In the genomic region with DNA sequence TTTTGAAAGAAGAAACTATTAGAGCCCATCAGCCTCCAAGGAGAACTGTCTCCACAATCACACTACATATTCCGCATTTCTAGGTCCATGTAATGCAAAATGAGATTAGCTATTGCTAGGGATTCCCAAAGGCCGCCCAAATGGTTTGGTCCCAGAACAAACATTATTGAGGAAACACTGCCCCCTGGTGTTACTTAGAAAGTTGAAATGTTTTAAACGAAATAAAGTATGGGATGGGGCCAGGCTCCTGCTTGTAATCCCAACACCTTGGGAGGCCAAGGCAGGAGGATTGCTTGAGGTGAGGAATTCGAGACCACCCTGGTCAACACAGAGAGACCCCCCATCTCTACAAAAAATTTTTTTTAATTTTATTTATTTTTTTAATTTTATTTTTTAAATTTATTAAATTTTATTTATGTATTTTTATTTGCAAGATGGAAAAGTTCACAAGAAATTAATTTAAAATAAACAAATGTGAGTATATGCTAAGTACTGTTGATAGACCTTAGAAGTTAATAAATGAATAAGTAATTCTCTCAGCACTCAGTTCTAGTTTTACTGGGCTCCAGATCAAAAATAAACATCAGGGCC, we compare ENCODE assay signal across 8 cellular contexts. TPM values are rescaled to one million over a fixed set of nuclear protein-coding genes. Genes with fewer than 3 reads are reported as not detected.
A peak's percentile ranks its signal among the peaks of the same experiment; 100 is the strongest.
DNase-seq lines count a peak whose midpoint lies in the region; ATAC-seq and TF ChIP-seq lines count a peak whose summit lies in the region.

No MANE protein-coding gene starts in this region.

- H3K4me1 Mint-ChIP-seq in neural crest cell = peaks cover 8% of the 10 kb centered on the region

- H3K27ac ChIP-seq in C4-2B (no peak overlapping the region), VCaP (no peak overlapping the region)

- H3K27ac Mint-ChIP-seq in neural crest cell (ENCODE audit: unreplicated experiment) = no peak overlapping the region

- no peaks in the 10 kb centered on the region for H3K36me3 Mint-ChIP-seq in neural crest cell (ENCODE audit: low read depth)

- TF ChIP-seq CTCF in C4-2B (conservative IDR thresholded peaks at IDR 0.05) (peak; percentile 43), VCaP (conservative IDR thresholded peaks at IDR 0.05) (peak; percentile 57), fibroblast of pulmonary artery (IDR thresholded peaks at IDR 0.05; ENCODE audit: low read length, missing control alignments) (peak; percentile 41), neural crest cell (conservative IDR thresholded peaks at IDR 0.05) (peak; percentile 82)

- no peaks in the 10 kb centered on the region for H3K27me3 Mint-ChIP-seq in neural crest cell (ENCODE audit: low read depth)

- DNase-seq in NCI-H2171 treated with DMSO at 0.1 percent for 48 hours (lab: John Stamatoyannopoulos, UW) (peak; percentile 79), fibroblast of pulmonary artery (ENCODE audit: low read depth) (peak; percentile 85), neural crest cell (ENCODE audit: low read depth, low spot score) (peak; percentile 30)
- DNase-seq in activated CD8-positive, alpha-beta memory T cell treated with anti-CD3 and anti-CD28 coated beads, Interleukin-2, amount 50 U/mL, for 4 hours = no peak

- no peaks in the 10 kb centered on the region for H3K9me3 Mint-ChIP-seq in neural crest cell

- H3K4me3 ChIP-seq in fibroblast of pulmonary artery (replicated peaks; ENCODE audit: low read depth, low read length) = no peak overlapping the region

- H3K4me3 Mint-ChIP-seq in neural crest cell = no peak overlapping the region

- ATAC-seq in GM18909 (IDR thresholded peaks at IDR 0.05; ENCODE audit: poor library complexity, unreplicated experiment) = peak; percentile 49
- no peak for ATAC-seq in GM19467 (IDR thresholded peaks at IDR 0.05; ENCODE audit: unreplicated experiment)

RNA-seq across cellular contexts. Expression of a gene that starts 5.5 kb away (rescaled TPM):
- 23.5 and 26.8 TPM in 2 replicates for total RNA-seq in neural crest cell

RNA-seq across cellular contexts. Expression of a gene that starts 14.7 kb away (rescaled TPM):
- total RNA-seq in neural crest cell = 0.34 and 1.5 TPM in 2 replicates

RNA-seq across cellular contexts. Expression of a gene that starts 21.6 kb away (rescaled TPM):
- 39.9 and 42.1 TPM in 2 replicates for total RNA-seq in neural crest cell

RNA-seq across cellular contexts. Expression of a gene that starts 22.9 kb away (rescaled TPM):
- 84.6 and 86.0 TPM in 2 replicates for total RNA-seq in neural crest cell

RNA-seq across cellular contexts. Expression of a gene that starts 51.4 kb away (rescaled TPM):
- total RNA-seq in neural crest cell = 26.6 and 30.1 TPM in 2 replicates
